ENCODE assay signal across 8 cellular contexts in genomic region chr15:31708703-31709318, GRCh38.
A peak's percentile ranks its signal among the peaks of the same experiment; 100 is the strongest.
DNase-seq lines count a peak whose midpoint lies in the region; ATAC-seq and TF ChIP-seq lines count a peak whose summit lies in the region.
"Not testable (repeated sequence)": the region's sequence is repeated elsewhere in the genome, so short reads cannot be mapped to it uniquely, and the experiment has no call there.

No MANE protein-coding gene starts in this region.

- peak overlapping the region; percentile 78 for H3K4me2 ChIP-seq in OCI-LY3 (ENCODE audit: low read length)

- peak overlapping the region; percentile 78; the same call in 1 of the 2 replicates for H3K9ac ChIP-seq in OCI-LY3 (ENCODE audit: low read length)

- not testable (repeated sequence) for H3K9me3 ChIP-seq in OCI-LY3 (ENCODE audit: insufficient read depth, low read length)

- TF ChIP-seq CTCF in GM06990 (IDR thresholded peaks at IDR 0.05; ENCODE audit: insufficient read depth, low read length, poor library complexity, severe bottlenecking); OCI-LY3 (IDR thresholded peaks at IDR 0.05; ENCODE audit: low read depth, low read length): not testable (repeated sequence)

- not testable (repeated sequence) for H3K4me3 ChIP-seq in GM06990 (replicated peaks; ENCODE audit: low read depth, low read length)
- H3K4me3 ChIP-seq in OCI-LY3 (ENCODE audit: low read length), result peak overlapping the region; percentile 58

- not testable (repeated sequence) for H2AFZ ChIP-seq in OCI-LY3 (ENCODE audit: low read depth, low read length)

- DNase-seq in GM06990 (ENCODE audit: extremely low read depth, insufficient read length) (peak; percentile 13), islet precursor cell (peak; percentile 53)

- not testable (repeated sequence) for H4K20me1 ChIP-seq in OCI-LY3 (ENCODE audit: insufficient read depth, low read length)

- peak overlapping the region; percentile 94 for H3K27ac ChIP-seq in OCI-LY3 (ENCODE audit: low read length)

- peaks cover 28% of the 10 kb centered on the region for H3K4me1 ChIP-seq in OCI-LY3 (ENCODE audit: low read length)

- not testable (repeated sequence) for H3K79me2 ChIP-seq in OCI-LY3 (ENCODE audit: low read length)

- ATAC-seq in GM18873 (IDR thresholded peaks at IDR 0.05; ENCODE audit: low FRiP score, unreplicated experiment) (peak; percentile 67), GM19467 (IDR thresholded peaks at IDR 0.05; ENCODE audit: unreplicated experiment) (peak; percentile 55), GM21825 (IDR thresholded peaks at IDR 0.05; ENCODE audit: unreplicated experiment) (peak; percentile 75), HG02970 (IDR thresholded peaks at IDR 0.05; ENCODE audit: low FRiP score, unreplicated experiment) (peak; percentile 75), HG03280 (IDR thresholded peaks at IDR 0.05; ENCODE audit: unreplicated experiment) (peak; percentile 81)

- not testable (repeated sequence) for H3K27me3 ChIP-seq in GM06990 (replicated peaks; ENCODE audit: control insufficient read depth, insufficient read depth, low read length); OCI-LY3 (ENCODE audit: low read depth, low read length)

- H3K36me3 ChIP-seq in GM06990 (ENCODE audit: control insufficient read depth, insufficient read depth, low read length); OCI-LY3 (replicated peaks; ENCODE audit: low read depth, low read length): not testable (repeated sequence)
